Comparison of ENCODE assay signal across 8 cellular contexts in the genomic region with DNA sequence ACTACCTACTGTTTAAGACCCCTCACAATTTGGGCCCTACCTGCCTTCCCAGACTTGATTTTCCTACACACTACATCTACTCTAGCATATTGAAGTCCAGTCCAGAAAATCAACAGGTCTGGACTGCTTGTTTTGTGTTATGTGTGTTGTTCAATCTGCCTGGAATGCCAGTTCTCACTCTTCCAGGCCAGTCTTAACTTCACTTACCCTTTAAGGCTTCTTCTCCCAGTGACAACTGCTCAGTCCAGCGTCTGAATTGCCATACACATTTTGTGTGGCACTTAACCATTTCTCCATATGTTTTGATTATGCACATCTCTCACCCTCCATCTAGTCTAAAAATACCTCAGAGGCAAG. TPM values are rescaled to one million over a fixed set of nuclear protein-coding genes. Genes with fewer than 3 reads are reported as not detected.
A peak's percentile ranks its signal among the peaks of the same experiment; 100 is the strongest.
DNase-seq lines count a peak whose midpoint lies in the region; ATAC-seq and TF ChIP-seq lines count a peak whose summit lies in the region.

No MANE protein-coding gene starts in this region.

- H3K9me3 Mint-ChIP-seq in neural crest cell: no peaks in the 10 kb centered on the region

- H3K9ac ChIP-seq in OCI-LY3 (ENCODE audit: low read length) (peak overlapping the region; percentile 90), duodenal mucosa (ENCODE audit: low read depth in 1 of 2, low read length in 2 of 2) (peak overlapping the region; percentile 16 to 41)

- no peaks in the 10 kb centered on the region for H3K27me3 ChIP-seq in OCI-LY3 (ENCODE audit: low read depth, low read length)
- H3K27me3 ChIP-seq in duodenal mucosa (ENCODE audit: control insufficient read depth in 1 of 2, insufficient read depth in 2 of 2, low read length in 2 of 2): no peaks in the 10 kb centered on the region

- peak overlapping the region; percentile 54 for H3K27ac Mint-ChIP-seq in neural crest cell (ENCODE audit: unreplicated experiment)

- H3K4me2 ChIP-seq in OCI-LY3 (ENCODE audit: low read length): peak overlapping the region; percentile 82

- H3K9me3 ChIP-seq in OCI-LY3 (ENCODE audit: insufficient read depth, low read length): no peaks in the 10 kb centered on the region
- no peaks in the 10 kb centered on the region for H3K9me3 ChIP-seq in duodenal mucosa (ENCODE audit: control insufficient read depth in 1 of 2, low read length in 2 of 2)

- peak overlapping the region; percentile 91 for H3K4me3 Mint-ChIP-seq in neural crest cell

- no peaks in the 10 kb centered on the region for H3K27me3 Mint-ChIP-seq in neural crest cell (ENCODE audit: low read depth)

- 0 out of 2 replicates have a peak overlapping the region, but pooled peaks have one; percentile 56 for H3K27ac ChIP-seq in OCI-LY3 (ENCODE audit: low read length)
- H3K27ac ChIP-seq in duodenal mucosa (ENCODE audit: low read depth, low read length): no peak overlapping the region

- DNase-seq in ELR (ENCODE audit: low read depth) (peak; percentile 18), neural crest cell (ENCODE audit: low read depth, low spot score) (no peak), KG1 (lab: John Stamatoyannopoulos, UW) (no peak)

- H4K20me1 ChIP-seq in OCI-LY3 (ENCODE audit: insufficient read depth, low read length): peaks cover 21% of the 10 kb centered on the region

- no peak for ATAC-seq in GM18861 (IDR thresholded peaks at IDR 0.05; ENCODE audit: unreplicated experiment)
- no peak for ATAC-seq in GM18519 (IDR thresholded peaks at IDR 0.05; ENCODE audit: low FRiP score, unreplicated experiment)
- ATAC-seq in GM21786 (IDR thresholded peaks at IDR 0.05; ENCODE audit: unreplicated experiment): no peak

- H3K36me3 ChIP-seq in OCI-LY3 (replicated peaks; ENCODE audit: low read depth, low read length): peaks cover 36% of the 10 kb centered on the region
- H3K36me3 ChIP-seq in duodenal mucosa (ENCODE audit: control insufficient read depth in 1 of 2, insufficient read depth in 2 of 2, low read length in 2 of 2): no peaks in the 10 kb centered on the region

- TF ChIP-seq CTCF in OCI-LY3 (IDR thresholded peaks at IDR 0.05; ENCODE audit: low read depth, low read length): no peak
- TF ChIP-seq CTCF in neural crest cell (conservative IDR thresholded peaks at IDR 0.05): no peak

- peaks cover 20% of the 10 kb centered on the region for H3K4me1 ChIP-seq in OCI-LY3 (ENCODE audit: low read length)
- peaks cover 4 to 8% of the 10 kb centered on the region in 2 donors for H3K4me1 ChIP-seq in duodenal mucosa (ENCODE audit: control insufficient read depth in 1 of 2, insufficient read depth in 2 of 2, low read length in 2 of 2)

- H3K4me1 Mint-ChIP-seq in neural crest cell: peaks cover 47% of the 10 kb centered on the region

- peak overlapping the region; percentile 94 for H3K4me3 ChIP-seq in OCI-LY3 (ENCODE audit: low read length)
- H3K4me3 ChIP-seq in duodenal mucosa (ENCODE audit: low read depth in 1 of 2, low read length in 2 of 2): peak overlapping the region; percentile 83 to 84

- peaks cover 61% of the 10 kb centered on the region for H3K79me2 ChIP-seq in OCI-LY3 (ENCODE audit: low read length)

- H3K36me3 Mint-ChIP-seq in neural crest cell (ENCODE audit: low read depth): peaks cover 8% of the 10 kb centered on the region

- no peak overlapping the region for H2AFZ ChIP-seq in OCI-LY3 (ENCODE audit: low read depth, low read length)

RNA-seq across cellular contexts. Expression of a gene that starts 1.1 kb away (rescaled TPM):
- 43.0 and 44.9 TPM in 2 replicates for total RNA-seq in neural crest cell
